Comparison of ENCODE assay signal across 1 cellular context in the genomic region with DNA sequence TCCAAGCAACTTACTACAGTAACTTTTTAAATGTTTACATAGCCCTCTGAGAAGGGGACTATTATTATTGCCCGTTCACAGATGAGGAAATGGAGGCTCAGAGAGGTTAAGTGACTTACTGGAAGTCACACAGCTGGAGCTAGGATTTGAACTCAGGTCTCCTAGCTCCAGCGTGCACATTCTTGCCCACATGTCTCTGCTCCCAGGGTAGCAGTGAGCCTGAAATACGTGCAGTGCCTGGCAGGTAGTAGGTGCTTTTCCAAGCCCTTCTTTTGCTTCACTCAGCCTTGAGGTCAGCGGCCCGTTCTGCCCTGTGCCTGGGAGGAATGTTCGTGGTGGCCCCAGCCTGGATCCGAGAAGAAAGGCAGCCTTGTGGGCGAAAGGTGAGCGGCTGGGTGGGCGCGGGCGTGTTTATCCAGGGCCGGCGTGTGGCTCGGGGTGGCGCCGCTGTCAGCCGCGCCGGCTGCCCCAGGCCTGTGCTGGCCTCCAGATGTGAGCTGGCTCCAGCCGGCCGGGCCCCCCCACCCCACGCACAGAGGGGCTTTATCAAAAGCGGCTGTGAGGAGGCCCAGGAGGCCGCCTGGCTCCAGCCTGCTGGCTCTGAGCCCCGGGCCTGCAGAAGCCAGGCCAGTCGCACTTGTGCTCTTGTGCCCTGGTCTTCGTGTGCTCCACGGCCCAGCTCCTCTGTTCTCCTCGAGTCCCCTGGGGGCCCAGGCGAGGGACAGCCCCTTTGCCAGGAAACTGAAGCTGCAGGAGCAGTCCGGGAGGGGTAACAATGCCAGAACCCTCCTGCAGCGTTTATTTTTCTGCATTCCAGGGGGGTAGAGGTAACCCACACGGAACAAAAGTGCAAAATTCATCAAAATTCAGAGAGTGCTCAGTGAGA.
TF ChIP-seq lines count a peak whose summit lies in the region.

No MANE protein-coding gene starts in this region.

TF ChIP-seq in HepG2, 621 proteins besides CTCF, POLR2A, EP300 and RAD21 (continued from another document and continues in another):
- TF ChIP-seq, protein P1, sequence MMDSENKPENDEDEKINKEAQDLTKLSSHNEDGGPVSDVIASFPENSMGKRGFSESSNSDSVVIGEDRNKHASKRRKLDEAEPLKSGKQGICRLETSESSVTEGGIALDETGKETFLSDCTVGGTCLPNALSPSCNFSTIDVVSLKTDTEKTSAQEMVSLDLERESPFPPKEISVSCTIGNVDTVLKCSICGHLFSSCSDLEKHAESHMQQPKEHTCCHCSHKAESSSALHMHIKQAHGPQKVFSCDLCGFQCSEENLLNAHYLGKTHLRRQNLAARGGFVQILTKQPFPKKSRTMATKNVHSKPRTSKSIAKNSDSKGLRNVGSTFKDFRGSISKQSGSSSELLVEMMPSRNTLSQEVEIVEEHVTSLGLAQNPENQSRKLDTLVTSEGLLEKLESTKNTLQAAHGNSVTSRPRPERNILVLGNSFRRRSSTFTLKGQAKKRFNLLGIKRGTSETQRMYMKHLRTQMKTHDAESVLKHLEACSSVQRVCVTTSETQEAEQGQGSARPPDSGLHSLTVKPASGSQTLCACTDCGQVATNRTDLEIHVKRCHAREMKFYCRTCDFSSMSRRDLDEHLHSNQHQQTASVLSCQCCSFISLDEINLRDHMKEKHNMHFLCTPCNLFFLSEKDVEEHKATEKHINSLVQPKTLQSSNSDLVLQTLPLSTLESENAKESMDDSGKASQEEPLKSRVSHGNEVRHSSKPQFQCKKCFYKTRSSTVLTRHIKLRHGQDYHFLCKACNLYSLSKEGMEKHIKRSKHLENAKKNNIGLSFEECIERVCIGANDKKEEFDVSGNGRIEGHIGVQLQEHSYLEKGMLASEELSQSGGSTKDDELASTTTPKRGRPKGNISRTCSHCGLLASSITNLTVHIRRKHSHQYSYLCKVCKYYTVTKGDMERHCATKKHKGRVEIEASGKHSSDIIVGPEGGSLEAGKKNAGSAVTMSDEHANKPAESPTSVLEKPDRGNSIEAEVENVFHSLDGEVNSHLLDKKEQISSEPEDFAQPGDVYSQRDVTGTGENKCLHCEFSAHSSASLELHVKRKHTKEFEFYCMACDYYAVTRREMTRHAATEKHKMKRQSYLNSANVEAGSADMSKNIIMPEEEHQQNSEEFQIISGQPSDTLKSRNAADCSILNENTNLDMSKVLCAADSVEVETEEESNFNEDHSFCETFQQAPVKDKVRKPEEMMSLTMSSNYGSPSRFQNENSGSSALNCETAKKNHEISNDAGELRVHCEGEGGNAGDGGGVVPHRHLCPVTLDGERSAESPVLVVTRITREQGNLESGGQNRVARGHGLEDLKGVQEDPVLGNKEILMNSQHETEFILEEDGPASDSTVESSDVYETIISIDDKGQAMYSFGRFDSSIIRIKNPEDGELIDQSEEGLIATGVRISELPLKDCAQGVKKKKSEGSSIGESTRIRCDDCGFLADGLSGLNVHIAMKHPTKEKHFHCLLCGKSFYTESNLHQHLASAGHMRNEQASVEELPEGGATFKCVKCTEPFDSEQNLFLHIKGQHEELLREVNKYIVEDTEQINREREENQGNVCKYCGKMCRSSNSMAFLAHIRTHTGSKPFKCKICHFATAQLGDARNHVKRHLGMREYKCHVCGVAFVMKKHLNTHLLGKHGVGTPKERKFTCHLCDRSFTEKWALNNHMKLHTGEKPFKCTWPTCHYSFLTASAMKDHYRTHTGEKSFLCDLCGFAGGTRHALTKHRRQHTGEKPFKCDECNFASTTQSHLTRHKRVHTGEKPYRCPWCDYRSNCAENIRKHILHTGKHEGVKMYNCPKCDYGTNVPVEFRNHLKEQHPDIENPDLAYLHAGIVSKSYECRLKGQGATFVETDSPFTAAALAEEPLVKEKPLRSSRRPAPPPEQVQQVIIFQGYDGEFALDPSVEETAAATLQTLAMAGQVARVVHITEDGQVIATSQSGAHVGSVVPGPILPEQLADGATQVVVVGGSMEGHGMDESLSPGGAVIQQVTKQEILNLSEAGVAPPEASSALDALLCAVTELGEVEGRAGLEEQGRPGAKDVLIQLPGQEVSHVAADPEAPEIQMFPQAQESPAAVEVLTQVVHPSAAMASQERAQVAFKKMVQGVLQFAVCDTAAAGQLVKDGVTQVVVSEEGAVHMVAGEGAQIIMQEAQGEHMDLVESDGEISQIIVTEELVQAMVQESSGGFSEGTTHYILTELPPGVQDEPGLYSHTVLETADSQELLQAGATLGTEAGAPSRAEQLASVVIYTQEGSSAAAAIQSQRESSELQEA (CRISPR knock-in tag; IDR thresholded peaks at IDR 0.05; ENCODE audit: not compliant biosample characterization): peak; percentile 33
- TF ChIP-seq BATF2 (CRISPR knock-in tag; IDR thresholded peaks at IDR 0.05) (no peak), ZNF136 (CRISPR knock-in tag; IDR thresholded peaks at IDR 0.05; ENCODE audit: low read depth) (0 out of 2 replicates have a peak, but pooled peaks have one; percentile 25), NR0B2 (CRISPR knock-in tag; IDR thresholded peaks at IDR 0.05) (peak; percentile 72; the same call in 1 of the 2 replicates), MED1 (CRISPR knock-in tag; IDR thresholded peaks at IDR 0.05) (no peak), ZNF251 (CRISPR knock-in tag; IDR thresholded peaks at IDR 0.05) (0 out of 2 replicates have a peak, but pooled peaks have one; percentile 63), SP5 (CRISPR knock-in tag; IDR thresholded peaks at IDR 0.05; ENCODE audit: borderline replicate concordance, low read depth) (peak; percentile 40; the same call in 1 of the 2 replicates), ZNF563 (CRISPR knock-in tag; IDR thresholded peaks at IDR 0.05) (peak; percentile 82; the same call in 1 of the 2 replicates), ZNF510 (CRISPR knock-in tag; IDR thresholded peaks at IDR 0.05; ENCODE audit: low read depth) (no peak), ZNF816 (CRISPR knock-in tag; IDR thresholded peaks at IDR 0.05; ENCODE audit: borderline replicate concordance) (peak; percentile 68; the same call in 1 of the 2 replicates), ZNF567 (CRISPR knock-in tag; IDR thresholded peaks at IDR 0.05; ENCODE audit: borderline replicate concordance) (0 out of 2 replicates have a peak, but pooled peaks have one; percentile 53), KDM1A (CRISPR knock-in tag; IDR thresholded peaks at IDR 0.05) (peak; percentile 97), EZH2 (conservative IDR thresholded peaks at IDR 0.05; ENCODE audit: low read depth, low read length) (no peak), ZNF460 (CRISPR knock-in tag; IDR thresholded peaks at IDR 0.05; ENCODE audit: borderline replicate concordance) (0 out of 2 replicates have a peak, but pooled peaks have one; percentile 18), NBN (conservative IDR thresholded peaks at IDR 0.05) (no peak), SKIL (CRISPR knock-in tag; IDR thresholded peaks at IDR 0.05; ENCODE audit: borderline replicate concordance) (0 out of 2 replicates have a peak, but pooled peaks have one; percentile 9), RXRB (CRISPR knock-in tag; IDR thresholded peaks at IDR 0.05; ENCODE audit: borderline replicate concordance) (peak; percentile 85), ZNF768 (CRISPR knock-in tag; IDR thresholded peaks at IDR 0.05) (peak; percentile 99), RFXAP (CRISPR knock-in tag; IDR thresholded peaks at IDR 0.05; ENCODE audit: borderline replicate concordance) (peak; percentile 62; the same call in 1 of the 2 replicates), HNF4G (IDR thresholded peaks at IDR 0.05; ENCODE audit: borderline replicate concordance, low read depth, low read length) (no peak), HNF4G (CRISPR knock-in tag; IDR thresholded peaks at IDR 0.05; ENCODE audit: borderline replicate concordance, low read depth) (0 out of 2 replicates have a peak, but pooled peaks have one; percentile 38), NR1H2 (CRISPR knock-in tag; IDR thresholded peaks at IDR 0.05; ENCODE audit: borderline replicate concordance, low read depth) (0 out of 2 replicates have a peak, but pooled peaks have one; percentile 79), ZSCAN31 (CRISPR knock-in tag; IDR thresholded peaks at IDR 0.05; ENCODE audit: low read depth) (peak; percentile 83; the same call in 1 of the 2 replicates), ISL2 (CRISPR knock-in tag; IDR thresholded peaks at IDR 0.05) (peak; percentile 51; the same call in 1 of the 2 replicates), JARID2 (CRISPR knock-in tag; IDR thresholded peaks at IDR 0.05; ENCODE audit: insufficient replicate concordance) (no peak)
- TF ChIP-seq, protein P2, sequence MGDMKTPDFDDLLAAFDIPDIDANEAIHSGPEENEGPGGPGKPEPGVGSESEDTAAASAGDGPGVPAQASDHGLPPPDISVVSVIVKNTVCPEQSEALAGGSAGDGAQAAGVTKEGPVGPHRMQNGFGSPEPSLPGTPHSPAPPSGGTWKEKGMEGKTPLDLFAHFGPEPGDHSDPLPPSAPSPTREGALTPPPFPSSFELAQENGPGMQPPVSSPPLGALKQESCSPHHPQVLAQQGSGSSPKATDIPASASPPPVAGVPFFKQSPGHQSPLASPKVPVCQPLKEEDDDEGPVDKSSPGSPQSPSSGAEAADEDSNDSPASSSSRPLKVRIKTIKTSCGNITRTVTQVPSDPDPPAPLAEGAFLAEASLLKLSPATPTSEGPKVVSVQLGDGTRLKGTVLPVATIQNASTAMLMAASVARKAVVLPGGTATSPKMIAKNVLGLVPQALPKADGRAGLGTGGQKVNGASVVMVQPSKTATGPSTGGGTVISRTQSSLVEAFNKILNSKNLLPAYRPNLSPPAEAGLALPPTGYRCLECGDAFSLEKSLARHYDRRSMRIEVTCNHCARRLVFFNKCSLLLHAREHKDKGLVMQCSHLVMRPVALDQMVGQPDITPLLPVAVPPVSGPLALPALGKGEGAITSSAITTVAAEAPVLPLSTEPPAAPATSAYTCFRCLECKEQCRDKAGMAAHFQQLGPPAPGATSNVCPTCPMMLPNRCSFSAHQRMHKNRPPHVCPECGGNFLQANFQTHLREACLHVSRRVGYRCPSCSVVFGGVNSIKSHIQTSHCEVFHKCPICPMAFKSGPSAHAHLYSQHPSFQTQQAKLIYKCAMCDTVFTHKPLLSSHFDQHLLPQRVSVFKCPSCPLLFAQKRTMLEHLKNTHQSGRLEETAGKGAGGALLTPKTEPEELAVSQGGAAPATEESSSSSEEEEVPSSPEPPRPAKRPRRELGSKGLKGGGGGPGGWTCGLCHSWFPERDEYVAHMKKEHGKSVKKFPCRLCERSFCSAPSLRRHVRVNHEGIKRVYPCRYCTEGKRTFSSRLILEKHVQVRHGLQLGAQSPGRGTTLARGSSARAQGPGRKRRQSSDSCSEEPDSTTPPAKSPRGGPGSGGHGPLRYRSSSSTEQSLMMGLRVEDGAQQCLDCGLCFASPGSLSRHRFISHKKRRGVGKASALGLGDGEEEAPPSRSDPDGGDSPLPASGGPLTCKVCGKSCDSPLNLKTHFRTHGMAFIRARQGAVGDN (CRISPR knock-in tag; IDR thresholded peaks at IDR 0.05): peak; percentile 91
- TF ChIP-seq, protein P3, sequence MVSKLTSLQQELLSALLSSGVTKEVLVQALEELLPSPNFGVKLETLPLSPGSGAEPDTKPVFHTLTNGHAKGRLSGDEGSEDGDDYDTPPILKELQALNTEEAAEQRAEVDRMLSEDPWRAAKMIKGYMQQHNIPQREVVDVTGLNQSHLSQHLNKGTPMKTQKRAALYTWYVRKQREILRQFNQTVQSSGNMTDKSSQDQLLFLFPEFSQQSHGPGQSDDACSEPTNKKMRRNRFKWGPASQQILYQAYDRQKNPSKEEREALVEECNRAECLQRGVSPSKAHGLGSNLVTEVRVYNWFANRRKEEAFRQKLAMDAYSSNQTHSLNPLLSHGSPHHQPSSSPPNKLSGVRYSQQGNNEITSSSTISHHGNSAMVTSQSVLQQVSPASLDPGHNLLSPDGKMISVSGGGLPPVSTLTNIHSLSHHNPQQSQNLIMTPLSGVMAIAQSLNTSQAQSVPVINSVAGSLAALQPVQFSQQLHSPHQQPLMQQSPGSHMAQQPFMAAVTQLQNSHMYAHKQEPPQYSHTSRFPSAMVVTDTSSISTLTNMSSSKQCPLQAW (CRISPR knock-in tag; IDR thresholded peaks at IDR 0.05): peak; percentile 47; the same call in 1 of the 2 replicates
- TF ChIP-seq, protein P4, sequence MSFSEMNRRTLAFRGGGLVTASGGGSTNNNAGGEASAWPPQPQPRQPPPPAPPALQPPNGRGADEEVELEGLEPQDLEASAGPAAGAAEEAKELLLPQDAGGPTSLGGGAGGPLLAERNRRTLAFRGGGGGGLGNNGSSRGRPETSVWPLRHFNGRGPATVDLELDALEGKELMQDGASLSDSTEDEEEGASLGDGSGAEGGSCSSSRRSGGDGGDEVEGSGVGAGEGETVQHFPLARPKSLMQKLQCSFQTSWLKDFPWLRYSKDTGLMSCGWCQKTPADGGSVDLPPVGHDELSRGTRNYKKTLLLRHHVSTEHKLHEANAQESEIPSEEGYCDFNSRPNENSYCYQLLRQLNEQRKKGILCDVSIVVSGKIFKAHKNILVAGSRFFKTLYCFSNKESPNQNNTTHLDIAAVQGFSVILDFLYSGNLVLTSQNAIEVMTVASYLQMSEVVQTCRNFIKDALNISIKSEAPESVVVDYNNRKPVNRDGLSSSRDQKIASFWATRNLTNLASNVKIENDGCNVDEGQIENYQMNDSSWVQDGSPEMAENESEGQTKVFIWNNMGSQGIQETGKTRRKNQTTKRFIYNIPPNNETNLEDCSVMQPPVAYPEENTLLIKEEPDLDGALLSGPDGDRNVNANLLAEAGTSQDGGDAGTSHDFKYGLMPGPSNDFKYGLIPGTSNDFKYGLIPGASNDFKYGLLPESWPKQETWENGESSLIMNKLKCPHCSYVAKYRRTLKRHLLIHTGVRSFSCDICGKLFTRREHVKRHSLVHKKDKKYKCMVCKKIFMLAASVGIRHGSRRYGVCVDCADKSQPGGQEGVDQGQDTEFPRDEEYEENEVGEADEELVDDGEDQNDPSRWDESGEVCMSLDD (CRISPR knock-in tag; IDR thresholded peaks at IDR 0.05; ENCODE audit: borderline replicate concordance): peak; percentile 43; the same call in 1 of the 2 replicates
